Comparison of ENCODE assay signal across 10 cellular contexts in the genomic region with DNA sequence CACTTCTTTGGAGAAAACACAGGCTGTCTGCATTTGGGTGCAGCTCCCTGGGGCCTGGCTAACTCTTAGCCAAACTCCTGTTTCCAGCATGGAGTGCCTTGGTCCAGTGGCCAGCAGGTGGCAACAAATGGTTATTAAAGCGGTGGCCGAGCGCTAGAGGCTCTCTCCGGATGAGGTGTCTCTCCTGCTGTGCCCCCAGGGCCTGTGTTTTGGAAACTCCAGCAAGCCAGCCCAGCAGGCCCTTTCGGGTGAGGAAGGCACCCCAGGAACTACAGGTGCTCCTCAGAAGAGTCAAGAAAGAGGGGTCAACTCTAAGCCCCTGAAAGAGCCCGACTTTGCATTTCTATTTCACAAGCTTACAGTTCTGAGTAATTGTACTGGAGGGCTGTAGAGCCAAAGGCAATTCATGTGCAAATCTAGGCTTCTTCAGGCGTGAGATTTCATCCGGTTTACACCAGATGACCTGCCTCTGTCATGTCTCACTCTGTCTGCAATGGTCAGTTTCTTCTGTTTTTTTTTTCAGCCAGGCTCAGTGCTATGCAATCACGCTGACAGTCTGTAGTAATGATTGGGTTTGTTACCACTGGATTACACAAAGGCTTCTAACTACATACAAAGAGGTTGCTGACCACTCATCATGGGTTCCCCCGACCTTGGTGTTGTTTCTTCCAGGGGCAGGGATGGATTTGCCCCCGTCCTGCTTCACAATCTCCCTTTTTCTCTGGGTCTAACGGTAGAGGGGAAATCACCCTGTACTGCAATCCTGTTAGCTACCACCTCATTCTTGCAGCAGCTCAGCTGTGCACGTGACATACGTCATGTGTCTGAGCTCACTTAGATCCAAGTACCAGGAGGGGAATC. TPM values are rescaled to one million over a fixed set of nuclear protein-coding genes. Genes with fewer than 3 reads are reported as not detected.
DNase-seq lines count a peak whose midpoint lies in the region; ATAC-seq, FAIRE-seq and TF ChIP-seq lines count a peak whose summit lies in the region.
"Had no signal": no experiment of that assay in that cellular context is flagged by ENCODE, and none has a peak within 500 bp of the region (broad histone marks: within the 10 kb centered on the region; RNA-seq: fewer than 3 reads in every experiment).

No MANE protein-coding gene starts in this region.

- H3K36me3 Mint-ChIP-seq in immature natural killer cell: no peaks in the 10 kb centered on the region

- no peak overlapping the region for H3K27ac Mint-ChIP-seq in immature natural killer cell

- H3K4me3 ChIP-seq in SJSA1 (no peak overlapping the region), bronchial epithelial cell (ENCODE audit: low read depth, low read length) (no peak overlapping the region), smooth muscle cell (no peak overlapping the region)
- no peak overlapping the region for H3K4me3 ChIP-seq in effector memory CD4-positive, alpha-beta T cell (ENCODE audit: insufficient read depth, low read depth, low read length, poor library complexity, severe bottlenecking)

- peak; percentile 88 for TF ChIP-seq CTCF in bronchial epithelial cell (IDR thresholded peaks at IDR 0.05; ENCODE audit: insufficient read depth, low read length, severe bottlenecking)
- peak; percentile 78 for TF ChIP-seq CTCF in smooth muscle cell (IDR thresholded peaks at IDR 0.05; ENCODE audit: borderline replicate concordance, insufficient read depth, poor library complexity, severe bottlenecking)

- no peaks in the 10 kb centered on the region for H3K9me3 Mint-ChIP-seq in immature natural killer cell

- H3K79me2 ChIP-seq in smooth muscle cell (ENCODE audit: low read depth): no peaks in the 10 kb centered on the region

- peaks cover 0 to 2% (median 0%) of the 10 kb centered on the region in 3 donors for H3K27me3 Mint-ChIP-seq in immature natural killer cell (ENCODE audit: low read depth in 3 of 3)

- peak overlapping the region; percentile 45 for H3K27ac ChIP-seq in SJSA1
- H3K27ac ChIP-seq in smooth muscle cell (ENCODE audit: low read depth): peak overlapping the region; percentile 59
- no peak overlapping the region for H3K27ac ChIP-seq in effector memory CD4-positive, alpha-beta T cell (ENCODE audit: insufficient read depth, low read length, poor library complexity, severe bottlenecking)

- no peak for FAIRE-seq in bronchial epithelial cell (lab: Jason Lieb, UNC)

- peak; percentile 61 for ATAC-seq in GM21526 (IDR thresholded peaks at IDR 0.05; ENCODE audit: low FRiP score, unreplicated experiment)

- H3K27me3 ChIP-seq in SJSA1 (replicated peaks) (no peaks in the 10 kb centered on the region), bronchial epithelial cell (ENCODE audit: control insufficient read depth, insufficient read depth, low read length) (no peaks in the 10 kb centered on the region), smooth muscle cell (ENCODE audit: low read depth) (no peaks in the 10 kb centered on the region)
- no peaks in the 10 kb centered on the region for H3K27me3 ChIP-seq in effector memory CD4-positive, alpha-beta T cell (replicated peaks; ENCODE audit: control insufficient read depth, insufficient read depth, low read length, poor library complexity, severe bottlenecking)

- H3K4me3 Mint-ChIP-seq in immature natural killer cell: no peak overlapping the region

- H3K36me3 ChIP-seq in SJSA1 (no peaks in the 10 kb centered on the region), bronchial epithelial cell (ENCODE audit: control insufficient read depth, insufficient read depth, low read length) (no peaks in the 10 kb centered on the region), smooth muscle cell (ENCODE audit: low read depth) (no peaks in the 10 kb centered on the region)
- H3K36me3 ChIP-seq in effector memory CD4-positive, alpha-beta T cell (ENCODE audit: control insufficient read depth, insufficient read depth, low read length): no peaks in the 10 kb centered on the region

- DNase-seq in DMS 273 (lab: John Stamatoyannopoulos, UW; ENCODE audit: unreplicated experiment) (peak; percentile 90), LHCN-M2 (ENCODE audit: low read depth) (peak; percentile 82), SJSA1 (ENCODE audit: low read depth in 1 of 2, low spot score in 2 of 2) (peak; percentile 84 to 88), bronchial epithelial cell (ENCODE audit: low read depth) (peak; percentile 60), immature natural killer cell (peak; percentile 21 to 26 (median 21)), smooth muscle cell (lab: John Stamatoyannopoulos, UW; ENCODE audit: unreplicated experiment) (peak; percentile 32)
- no peak for DNase-seq in effector memory CD4-positive, alpha-beta T cell

- H3K4me1 ChIP-seq in SJSA1 (replicated peaks) (peaks cover 19% of the 10 kb centered on the region), smooth muscle cell (ENCODE audit: low read depth) (peaks cover 20% of the 10 kb centered on the region)
- H3K4me1 ChIP-seq in effector memory CD4-positive, alpha-beta T cell (ENCODE audit: control insufficient read depth, insufficient read depth, low read length, poor library complexity, severe bottlenecking): no peaks in the 10 kb centered on the region

- H3F3A ChIP-seq in smooth muscle cell (ENCODE audit: low read depth): peaks cover 6% of the 10 kb centered on the region

- H3K4me1 Mint-ChIP-seq in immature natural killer cell: no peaks in the 10 kb centered on the region

- 11% methylated on average over 14 of the region's 14 CpGs for WGBS in smooth muscle cell (ENCODE audit: low lambda C conversion rate)

- H2AFZ ChIP-seq in smooth muscle cell (ENCODE audit: low read depth): peak overlapping the region; percentile 70

- H3K4me2 ChIP-seq in smooth muscle cell: peak overlapping the region; percentile 75

- H3K9ac ChIP-seq in smooth muscle cell (ENCODE audit: low read depth): no peak overlapping the region

- no peaks in the 10 kb centered on the region for H4K20me1 ChIP-seq in smooth muscle cell (ENCODE audit: low read depth)

- H3K9me3 ChIP-seq in SJSA1 (replicated peaks): no peaks in the 10 kb centered on the region
- H3K9me3 ChIP-seq in smooth muscle cell (replicated peaks; ENCODE audit: low read depth): no peaks in the 10 kb centered on the region
- no peaks in the 10 kb centered on the region for H3K9me3 ChIP-seq in effector memory CD4-positive, alpha-beta T cell (ENCODE audit: control insufficient read depth, low read length)

RNA-seq across cellular contexts. Expression of a gene that starts 7.6 kb away (rescaled TPM):
- total RNA-seq in LHCN-M2 (2014; rRNA removed) (541 and 762 TPM in 2 replicates), bronchial epithelial cell (not detected in 2 replicates), smooth muscle cell (1.0 and 1.3 TPM in 2 replicates)
- polyA plus RNA-seq in LHCN-M2 (2012): 335 TPM
- total RNA-seq in SJSA1 (2014; rRNA removed; shearing (Covaris generic)): 0.16 TPM in 1 of 2 replicates, not detected in the other
- polyA plus RNA-seq in immature natural killer cell (not detected), smooth muscle cell (1.2 and 3.1 TPM in 2 replicates)
- total RNA-seq: activated CD8-positive, alpha-beta memory T cell treated with anti-CD3 and anti-CD28 coated beads for 36 hours had no signal
- polyA plus RNA-seq: urinary bladder had no signal

Comparison
In these comparisons a context has a peak if more than half of its experiments do, and no peak if none do; other contexts are left out.
1. DNase-seq: peak in DMS 273 (single experiment), LHCN-M2 (single experiment), SJSA1 (2 of 2), bronchial epithelial cell (single experiment), immature natural killer cell (3 of 3) and smooth muscle cell (single experiment); none in effector memory CD4-positive, alpha-beta T cell (0 of 3).
2. RNA of a gene that starts 7.6 kb away (total RNA-seq): 541 to 762 TPM in LHCN-M2; 1.0 to 1.3 TPM in smooth muscle cell, 0.16 TPM in SJSA1 and not detected in bronchial epithelial cell; every median in the first group is over 100 times any median in the second.